ENCODE assay signal across 8 cellular contexts in genomic region chr6:7106215-7106751, GRCh38. TPM values are rescaled to one million over a fixed set of nuclear protein-coding genes. Genes with fewer than 3 reads are reported as not detected.
DNase-seq lines count a peak whose midpoint lies in the region; ATAC-seq and TF ChIP-seq lines count a peak whose summit lies in the region.

No MANE protein-coding gene starts in this region.

- ATAC-seq in stimulated activated naive CD8-positive, alpha-beta T cell treated with anti-CD3 and anti-CD28 coated beads, Interleukin-15, Interleukin-2, amounts not matched to agents 100 U/mL and 50 U/mL, for 24 hours = no peak
- ATAC-seq in memory B cell (ENCODE audit: low read depth) (no peak), GM19397 (IDR thresholded peaks at IDR 0.05; ENCODE audit: unreplicated experiment) (no peak), GM19452 (IDR thresholded peaks at IDR 0.05; ENCODE audit: unreplicated experiment) (no peak)

- WGBS in adrenal gland, 4 donors = 39 to 61% (median 52%) methylated on average over 8 to 10 of the region's 10 CpGs

- TF ChIP-seq POLR2A in adrenal gland (IDR thresholded peaks at IDR 0.05) = no peak

- TF ChIP-seq CTCF in adrenal gland (IDR thresholded peaks at IDR 0.05) = no peak

- H3K27me3 ChIP-seq in adrenal gland = no peaks in the 10 kb centered on the region

- H3K4me1 Mint-ChIP-seq in stimulated activated naive CD8-positive, alpha-beta T cell treated with anti-CD3 and anti-CD28 coated beads, Interleukin-15, Interleukin-2, amounts not matched to agents 100 ng/mL and 50 ng/mL, for 24 hours (ENCODE audit: low read depth) = peaks cover 29% of the 10 kb centered on the region
- peaks cover 23% of the 10 kb centered on the region for H3K4me1 Mint-ChIP-seq in memory B cell

- no peaks in the 10 kb centered on the region for H3K9me3 Mint-ChIP-seq in stimulated activated naive CD8-positive, alpha-beta T cell treated with anti-CD3 and anti-CD28 coated beads, Interleukin-15, Interleukin-2, amounts not matched to agents 100 ng/mL and 50 ng/mL, for 24 hours
- no peaks in the 10 kb centered on the region for H3K9me3 Mint-ChIP-seq in memory B cell

- H3K9me3 ChIP-seq in adrenal gland (replicated peaks in 1 of 3) = no peaks in the 10 kb centered on the region

- no peaks in the 10 kb centered on the region for H3K36me3 ChIP-seq in adrenal gland (replicated peaks in 1 of 2)

- peak overlapping the region; percentile 82 for H3K4me3 Mint-ChIP-seq in stimulated activated naive CD8-positive, alpha-beta T cell treated with anti-CD3 and anti-CD28 coated beads, Interleukin-15, Interleukin-2, amounts not matched to agents 100 ng/mL and 50 ng/mL, for 24 hours
- peak overlapping the region; percentile 92 for H3K4me3 Mint-ChIP-seq in memory B cell

- no peaks in the 10 kb centered on the region for H3K27me3 Mint-ChIP-seq in stimulated activated naive CD8-positive, alpha-beta T cell treated with anti-CD3 and anti-CD28 coated beads, Interleukin-15, Interleukin-2, amounts not matched to agents 100 ng/mL and 50 ng/mL, for 24 hours
- no peaks in the 10 kb centered on the region for H3K27me3 Mint-ChIP-seq in memory B cell

- peak overlapping the region; percentile 99 for H3K27ac Mint-ChIP-seq in stimulated activated naive CD8-positive, alpha-beta T cell treated with anti-CD3 and anti-CD28 coated beads, Interleukin-15, Interleukin-2, amounts not matched to agents 100 ng/mL and 50 ng/mL, for 24 hours
- H3K27ac Mint-ChIP-seq in memory B cell = peak overlapping the region; percentile 83

- peak overlapping the region in 2 of 4 donors; percentile 66 to 83 for H3K4me3 ChIP-seq in adrenal gland

- H3K4me1 ChIP-seq in adrenal gland (replicated peaks in 1 of 2) = peaks cover 0 to 18% of the 10 kb centered on the region in 2 donors

- no peak for DNase-seq in stimulated activated naive CD8-positive, alpha-beta T cell treated with anti-CD3 and anti-CD28 coated beads, Interleukin-15, Interleukin-2, amounts not matched to agents 100 U/mL and 50 U/mL, for 24 hours
- DNase-seq in adrenal gland (no peak), memory B cell (ENCODE audit: low spot score in 2 of 2) (no peak), dermis blood vessel endothelial cell (no peak)
- DNase-seq in activated CD8-positive, alpha-beta memory T cell treated with anti-CD3 and anti-CD28 coated beads, Interleukin-2, amount 50 U/mL, for 4 hours = no peak

- peaks cover 11% of the 10 kb centered on the region for H3K36me3 Mint-ChIP-seq in stimulated activated naive CD8-positive, alpha-beta T cell treated with anti-CD3 and anti-CD28 coated beads, Interleukin-15, Interleukin-2, amounts not matched to agents 100 ng/mL and 50 ng/mL, for 24 hours (ENCODE audit: low read depth)
- H3K36me3 Mint-ChIP-seq in memory B cell = no peaks in the 10 kb centered on the region

- intact Hi-C loops in adrenal gland (cut with DNase I) = loop anchor here in 1 of 2 donors (5.0 to 10.0 kb wide), 2 partner anchors 51 to 136 kb away; no protein-coding TSS in a partner anchor

- peak overlapping the region in 4 of 5 donors; percentile 77 to 97 (median 92) for H3K27ac ChIP-seq in adrenal gland

RNA-seq across cellular contexts. Expression of gene RREB1, which starts 1.5 kb away (rescaled TPM):
- 10 to 100 TPM; 45.9 to 79.5 (median 58.3) TPM for total RNA-seq in adrenal gland
- 10 to 100 TPM in 2 of 3 donors, 1 to 10 TPM in 1; 8.0 to 24.2 (median 20.6) TPM for polyA plus RNA-seq in adrenal gland
- 20.6 and 28.9 TPM in 2 replicates for total RNA-seq in dermis blood vessel endothelial cell
